11 cellular contexts compared by ENCODE assay signal in genomic region chr15:22968356-22968755, GRCh38. TPM values are rescaled to one million over a fixed set of nuclear protein-coding genes. Genes with fewer than 3 reads are reported as not detected.
A peak's percentile ranks its signal among the peaks of the same experiment; 100 is the strongest.
DNase-seq lines count a peak whose midpoint lies in the region; ATAC-seq and TF ChIP-seq lines count a peak whose summit lies in the region.
"Had no signal": no experiment of that assay in that cellular context is flagged by ENCODE, and none has a peak within 500 bp of the region (broad histone marks: within the 10 kb centered on the region; RNA-seq: fewer than 3 reads in every experiment).

No MANE protein-coding gene starts in this region.

- DNase-seq in BJ (ENCODE audit: low read depth) (peak; percentile 65), Peyer's patch (peak in 2 of 3 donors; percentile 3 to 14), osteoblast (ENCODE audit: insufficient read length, low spot score, missing footprints) (peak; percentile 93), putamen (ENCODE audit: low spot score) (no peak), SK-N-DZ (ENCODE audit: low spot score) (no peak)
- no peak for DNase-seq in CD4-positive, alpha-beta T cell
- DNase-seq: activated CD4-positive, alpha-beta T cell treated with anti-CD3 and anti-CD28 coated beads, Interleukin-2, amount 50 U/mL, for 4 hours; NCI-H187 treated with DMSO at 0.1 percent for 48 hours; SIG-M5 had no signal

- peak overlapping the region; percentile 61 for H3K4me2 ChIP-seq in osteoblast (ENCODE audit: insufficient read depth, low read length)

- H3K27ac Mint-ChIP-seq in CD4-positive, alpha-beta T cell, result no peak overlapping the region

- H3K9me3 ChIP-seq in Peyer's patch, result no peaks in the 10 kb centered on the region
- H3K9me3 ChIP-seq in osteoblast (ENCODE audit: low read depth, low read length), result no peaks in the 10 kb centered on the region
- H3K9me3 ChIP-seq in CD4-positive, alpha-beta T cell (ENCODE audit: control insufficient read depth, low read length), result no peaks in the 10 kb centered on the region

- no peak overlapping the region for H3K4me3 ChIP-seq in BJ (ENCODE audit: low read depth, low read length)
- H3K4me3 ChIP-seq in Peyer's patch, result no peak overlapping the region
- H3K4me3 ChIP-seq in osteoblast (ENCODE audit: insufficient read depth, low read length), result no peak overlapping the region

- no peaks in the 10 kb centered on the region for H3K27me3 Mint-ChIP-seq in CD4-positive, alpha-beta T cell

- H3K36me3 ChIP-seq in BJ (ENCODE audit: control insufficient read depth, insufficient read depth, low read length) (no peaks in the 10 kb centered on the region), Peyer's patch (no peaks in the 10 kb centered on the region), osteoblast (ENCODE audit: insufficient read depth, low read length) (peaks cover 3% of the 10 kb centered on the region)

- H2AFZ ChIP-seq in osteoblast (ENCODE audit: low read length), result no peak overlapping the region

- H3K4me1 ChIP-seq in Peyer's patch, result peaks cover 0 to 4% (median 0%) of the 10 kb centered on the region in 4 donors
- H3K4me1 ChIP-seq in osteoblast (ENCODE audit: insufficient read depth, low read length), result peaks cover 25% of the 10 kb centered on the region

- H3K79me2 ChIP-seq in osteoblast (ENCODE audit: insufficient read depth, low read length), result peaks cover 93% of the 10 kb centered on the region

- no peak overlapping the region for H3K27ac ChIP-seq in Peyer's patch
- H3K27ac ChIP-seq in osteoblast (ENCODE audit: low read depth, low read length), result peak overlapping the region; percentile 94
- no peak overlapping the region for H3K27ac ChIP-seq in CD4-positive, alpha-beta T cell (ENCODE audit: low read depth, low read length)

- TF ChIP-seq CTCF in BJ (IDR thresholded peaks at IDR 0.05; ENCODE audit: insufficient read depth, low read depth, low read length), result no peak
- no peak for TF ChIP-seq CTCF in Peyer's patch (IDR thresholded peaks at IDR 0.05)
- no peak for TF ChIP-seq CTCF in osteoblast (IDR thresholded peaks at IDR 0.05; ENCODE audit: extremely low read depth, low read depth, low read length)
- TF ChIP-seq CTCF in CD4-positive, alpha-beta T cell (IDR thresholded peaks at IDR 0.05), result no peak

- H3K27me3 ChIP-seq in BJ (ENCODE audit: control insufficient read depth, insufficient read depth, low read length) (no peaks in the 10 kb centered on the region), Peyer's patch (no peaks in the 10 kb centered on the region), osteoblast (ENCODE audit: insufficient read depth, low read length) (no peaks in the 10 kb centered on the region)
- H3K27me3 ChIP-seq in CD4-positive, alpha-beta T cell (ENCODE audit: control insufficient read depth, insufficient read depth, low read length), result no peaks in the 10 kb centered on the region

- no peak for TF ChIP-seq POLR2A in Peyer's patch (IDR thresholded peaks at IDR 0.05)

- no peaks in the 10 kb centered on the region for H3K4me1 Mint-ChIP-seq in CD4-positive, alpha-beta T cell (ENCODE audit: low read depth)

- H3K9me3 Mint-ChIP-seq in CD4-positive, alpha-beta T cell, result no peaks in the 10 kb centered on the region

- ATAC-seq in esophagus mucosa (peak; percentile 77), HG03354 (IDR thresholded peaks at IDR 0.05; ENCODE audit: poor library complexity, severe bottlenecking, unreplicated experiment) (no peak)
- ATAC-seq in CD4-positive, alpha-beta T cell (ENCODE audit: poor library complexity), result no peak

- no peaks in the 10 kb centered on the region for H3K36me3 Mint-ChIP-seq in CD4-positive, alpha-beta T cell (ENCODE audit: low read depth)

- intact Hi-C loops in CD4-positive, alpha-beta T cell (cut with DNase I, micrococcal nuclease), result loop anchor here in 1 of 2 experiments (10.0 kb wide), 1 partner anchor 144 kb away; no protein-coding TSS in a partner anchor

- no peak overlapping the region for H3K4me3 Mint-ChIP-seq in CD4-positive, alpha-beta T cell

- CTCF ChIA-PET in BJ (lab: Yijun Ruan, JAX), result no interaction called here
- CTCF ChIA-PET in CD4-positive, alpha-beta T cell (lab: Charles Lee), result no interaction called here

- peaks cover 74% of the 10 kb centered on the region for H4K20me1 ChIP-seq in osteoblast (ENCODE audit: insufficient read depth, low read length)

- POLR2A ChIA-PET in BJ (lab: Charles Lee), result no interaction called here
- POLR2A ChIA-PET in CD4-positive, alpha-beta T cell (lab: Charles Lee), result no interaction called here

RNA-seq across cellular contexts. Expression of gene CYFIP1, which starts 11.8 kb away (rescaled TPM):
- 89.9 and 93.4 TPM in 2 replicates for polyA plus RNA-seq in BJ (2011; rRNA removed)
- 81.4 and 110 TPM in 2 replicates for polyA minus RNA-seq in BJ (2011; rRNA and poly(A)+ RNA removed)
- total RNA-seq in Peyer's patch, result 100 to 1,000 TPM in 3 of 4 donors, 10 to 100 TPM in 1; 61.9 to 139 (median 117) TPM
- 118 TPM for total RNA-seq in esophagus mucosa
- total RNA-seq in osteoblast, result 104 and 107 TPM in 2 replicates
- total RNA-seq in CD4-positive, alpha-beta T cell, result 1 to 10 TPM; 3.2 to 4.4 TPM
- polyA plus RNA-seq in SK-N-DZ (2014; cell fraction: cytosol; rRNA removed), result 70.3 and 81.9 TPM in 2 replicates
- 67.9 and 92.8 TPM in 2 replicates for polyA plus RNA-seq in SK-N-DZ (2014; cell fraction: nucleus; rRNA removed)

Comparison
In these comparisons a context has a peak if more than half of its experiments do, and no peak if none do; other contexts are left out.
1. DNase-seq: peak in BJ (single experiment), Peyer's patch (2 of 3) and osteoblast (single experiment); none in CD4-positive, alpha-beta T cell (0 of 10), putamen (single experiment) and SK-N-DZ (single experiment).
2. RNA of gene CYFIP1, which starts 11.8 kb away (total RNA-seq): 61.9 to 139 TPM in Peyer's patch, 118 TPM in esophagus mucosa (single experiment) and 104 to 107 TPM in osteoblast; 3.2 to 4.4 TPM in CD4-positive, alpha-beta T cell; every median in the first group is over 10 times any median in the second.